Comparison of ENCODE assay signal across 9 cellular contexts in the genomic region with DNA sequence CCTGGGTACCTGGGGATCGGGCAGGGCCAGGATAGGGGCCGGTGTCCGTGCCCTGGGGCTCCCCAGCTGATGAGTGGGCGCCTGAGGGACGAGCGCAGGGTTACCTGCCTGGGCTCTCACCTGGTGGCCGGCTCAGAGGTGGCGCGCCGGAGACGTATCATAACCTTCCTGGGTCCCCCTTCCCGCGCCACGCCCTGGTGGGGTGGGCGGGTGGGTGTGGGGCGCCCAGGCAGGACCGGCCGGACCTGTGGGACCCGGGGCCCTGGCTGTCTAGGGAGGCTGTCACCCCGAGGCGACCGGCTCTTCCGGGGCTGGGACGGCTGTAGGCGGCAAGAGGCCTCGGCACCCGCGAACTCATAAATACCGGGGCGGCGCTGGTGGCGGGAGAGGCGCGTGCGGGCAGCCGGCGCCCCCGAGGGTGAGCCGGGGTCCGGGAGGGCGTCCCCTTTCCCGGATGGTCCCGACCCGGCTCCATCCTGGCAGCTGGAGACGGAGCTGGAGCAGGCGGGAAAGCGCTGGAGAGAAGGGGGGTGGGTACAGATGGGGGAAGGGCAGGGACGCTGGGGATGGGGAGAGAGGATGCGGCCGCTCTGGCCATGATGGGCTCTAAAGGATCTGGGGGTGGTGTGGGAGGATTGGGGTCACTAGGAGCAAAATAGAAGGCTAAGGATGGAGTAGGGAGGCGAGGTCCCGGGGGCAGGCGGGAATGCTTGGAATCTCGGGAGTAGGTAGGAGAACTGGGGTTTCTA. TPM values are rescaled to one million over a fixed set of nuclear protein-coding genes. Genes with fewer than 3 reads are reported as not detected.
DNase-seq lines count a peak whose midpoint lies in the region; ATAC-seq and TF ChIP-seq lines count a peak whose summit lies in the region.
"Had no signal": no experiment of that assay in that cellular context is flagged by ENCODE, and none has a peak within 500 bp of the region (broad histone marks: within the 10 kb centered on the region; RNA-seq: fewer than 3 reads in every experiment).

A gene with protein sequence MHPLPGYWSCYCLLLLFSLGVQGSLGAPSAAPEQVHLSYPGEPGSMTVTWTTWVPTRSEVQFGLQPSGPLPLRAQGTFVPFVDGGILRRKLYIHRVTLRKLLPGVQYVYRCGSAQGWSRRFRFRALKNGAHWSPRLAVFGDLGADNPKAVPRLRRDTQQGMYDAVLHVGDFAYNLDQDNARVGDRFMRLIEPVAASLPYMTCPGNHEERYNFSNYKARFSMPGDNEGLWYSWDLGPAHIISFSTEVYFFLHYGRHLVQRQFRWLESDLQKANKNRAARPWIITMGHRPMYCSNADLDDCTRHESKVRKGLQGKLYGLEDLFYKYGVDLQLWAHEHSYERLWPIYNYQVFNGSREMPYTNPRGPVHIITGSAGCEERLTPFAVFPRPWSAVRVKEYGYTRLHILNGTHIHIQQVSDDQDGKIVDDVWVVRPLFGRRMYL (plus strand): TSS at position 386 of the 749 bp plus-strand sequence. CDS start 902 bp downstream, outside the sequence.

- no peak within 1 kb of the TSS for H3K27ac Mint-ChIP-seq in Caco-2 (ENCODE audit: unreplicated experiment)
- no peak within 1 kb of the TSS for H3K27ac Mint-ChIP-seq in activated CD4-positive, alpha-beta T cell treated with anti-CD3 and anti-CD28 coated beads, Interleukin-2, amount 10 ng/mL, durations not matched to agents 7 days and 5 days

- no peak within 1 kb of the TSS for H3K27ac ChIP-seq in neuronal stem cell (replicated peaks; ENCODE audit: low read length)
- H3K27ac ChIP-seq: spleen had no signal

- H3K14ac ChIP-seq in neuronal stem cell (ENCODE audit: low read length), result no peak within 1 kb of the TSS

- no peak within 1 kb of the TSS for H3K4ac ChIP-seq in neuronal stem cell (ENCODE audit: low read length)

- H3K4me3 ChIP-seq in Caco-2 (ENCODE audit: low read depth, low read length), result peak within 1 kb of the TSS; percentile 51
- H3K4me3 ChIP-seq in neuronal stem cell (ENCODE audit: low read length in 2 of 2), result peak within 1 kb of the TSS in 1 of 2 donors; percentile 59

- H3K4me2 ChIP-seq in neuronal stem cell (ENCODE audit: insufficient read depth, low read length, poor library complexity, severe bottlenecking), result peak within 1 kb of the TSS; percentile 69

- CTCF ChIA-PET in Caco-2 (lab: Charles Lee), result interaction anchor here (0.5 to 0.9 kb wide), 6 partner anchors 48 to 268 kb away, joined by 3 to 5 read pairs (median 3); a partner anchor contains a TSS
- CTCF ChIA-PET in activated CD4-positive, alpha-beta T cell treated with anti-CD3 and anti-CD28 coated beads, Interleukin-2, amount 10 ng/mL, durations not matched to agents 7 days and 5 days (lab: Charles Lee), result no interaction called here

- peak within 1 kb of the TSS; percentile 46 for H2AK5ac ChIP-seq in neuronal stem cell (ENCODE audit: low read depth, low read length)

- no peaks in the 10 kb centered on the region for H3K36me3 ChIP-seq in Caco-2 (ENCODE audit: control insufficient read depth, insufficient read depth, low read length)
- H3K36me3 ChIP-seq in neuronal stem cell (replicated peaks in 1 of 2; ENCODE audit: control insufficient read depth in 2 of 2, insufficient read depth in 2 of 2, low read length in 2 of 2), result no peaks in the 10 kb centered on the region
- H3K36me3 ChIP-seq: spleen had no signal

- H2AFZ ChIP-seq in neuronal stem cell (ENCODE audit: low read length), result peak within 1 kb of the TSS; percentile 82

- peaks cover 7% of the 10 kb centered on the region for H3K4me1 Mint-ChIP-seq in Caco-2 (ENCODE audit: low read depth, unreplicated experiment)
- peaks cover 12% of the 10 kb centered on the region for H3K4me1 Mint-ChIP-seq in activated CD4-positive, alpha-beta T cell treated with anti-CD3 and anti-CD28 coated beads, Interleukin-2, amount 10 ng/mL, durations not matched to agents 7 days and 5 days

- no peaks in the 10 kb centered on the region for H3K9me3 ChIP-seq in Caco-2
- H3K9me3 ChIP-seq in neuronal stem cell (replicated peaks in 1 of 2; ENCODE audit: control insufficient read depth in 2 of 2, insufficient read depth in 1 of 2, low read depth in 1 of 2, low read length in 2 of 2), result peaks cover 0 to 2% of the 10 kb centered on the region in 2 donors
- H3K9me3 ChIP-seq: spleen had no signal

- no peak within 1 kb of the TSS for H4K8ac ChIP-seq in neuronal stem cell (ENCODE audit: low read depth, low read length)

- no peak within 1 kb of the TSS for H2BK12ac ChIP-seq in neuronal stem cell (ENCODE audit: low read length)

- intact Hi-C loops in Caco-2 (cut with micrococcal nuclease; ENCODE audit: unreplicated experiment), result loop anchor here (2.0 kb wide), 1 partner anchor 31 kb away; no protein-coding TSS in a partner anchor

- no peaks in the 10 kb centered on the region; the same call in none of the 2 replicates for H3K27me3 ChIP-seq in Caco-2 (replicated peaks; ENCODE audit: control insufficient read depth, insufficient read depth, low read length)
- peaks cover 10 to 44% (median 38%) of the 10 kb centered on the region in 3 experiments for H3K27me3 ChIP-seq in neuronal stem cell (ENCODE audit: control insufficient read depth in 3 of 3, insufficient read depth in 3 of 3, low read depth in 1 of 3, low read length in 3 of 3)

- H3K4me3 Mint-ChIP-seq in Caco-2 (ENCODE audit: unreplicated experiment), result peak within 1 kb of the TSS; percentile 84
- peak within 1 kb of the TSS; percentile 19 for H3K4me3 Mint-ChIP-seq in activated CD4-positive, alpha-beta T cell treated with anti-CD3 and anti-CD28 coated beads, Interleukin-2, amount 10 ng/mL, durations not matched to agents 7 days and 5 days

- no peak within 1 kb of the TSS for H2BK120ac ChIP-seq in neuronal stem cell (ENCODE audit: low read depth, low read length)

- H3K9me3 Mint-ChIP-seq in Caco-2 (ENCODE audit: unreplicated experiment), result no peaks in the 10 kb centered on the region
- H3K9me3 Mint-ChIP-seq in activated CD4-positive, alpha-beta T cell treated with anti-CD3 and anti-CD28 coated beads, Interleukin-2, amount 10 ng/mL, durations not matched to agents 7 days and 5 days, result no peaks in the 10 kb centered on the region

- H2BK5ac ChIP-seq in neuronal stem cell (ENCODE audit: low read length), result no peak within 1 kb of the TSS

- POLR2A ChIA-PET in Caco-2 (lab: Charles Lee), result no interaction called here
- POLR2A ChIA-PET in activated CD4-positive, alpha-beta T cell treated with anti-CD3 and anti-CD28 coated beads, Interleukin-2, amount 10 ng/mL, durations not matched to agents 7 days and 5 days (lab: Charles Lee), result no interaction called here

- no CpG with 5 or more reads among the region's 54 CpGs for WGBS in neuronal stem cell (ENCODE audit: extremely low coverage in 2 of 2, insufficient read length in 2 of 2, insufficient replicate concordance in 1 of 2), 2 donors

- no peaks in the 10 kb centered on the region for H3K36me3 Mint-ChIP-seq in Caco-2 (ENCODE audit: insufficient read depth, unreplicated experiment)
- no peaks in the 10 kb centered on the region for H3K36me3 Mint-ChIP-seq in activated CD4-positive, alpha-beta T cell treated with anti-CD3 and anti-CD28 coated beads, Interleukin-2, amount 10 ng/mL, durations not matched to agents 7 days and 5 days (ENCODE audit: low read depth)

- TF ChIP-seq CTCF in Caco-2 (IDR thresholded peaks at IDR 0.05; ENCODE audit: insufficient read depth in 1 of 2, low read depth in 1 of 2, low read length in 1 of 2, severe bottlenecking in 1 of 2, unreplicated experiment in 1 of 2), result no peak

- peak within 1 kb of the TSS; percentile 60 for H3K9ac ChIP-seq in neuronal stem cell (ENCODE audit: low read depth, low read length, poor library complexity)

- peak within 1 kb of the TSS; percentile 87 for H3K18ac ChIP-seq in neuronal stem cell (ENCODE audit: low read length)

- H2BK15ac ChIP-seq in neuronal stem cell (ENCODE audit: low read length), result no peak within 1 kb of the TSS

- H3K79me1 ChIP-seq in neuronal stem cell (ENCODE audit: low read depth, low read length), result no peaks in the 10 kb centered on the region

- DNase-seq in Caco-2 (peak; percentile 53 to 61), neuronal stem cell (ENCODE audit: low spot score) (no peak), glomerular visceral epithelial cell (ENCODE audit: extremely low spot score) (no peak)
- no peak for DNase-seq in activated CD4-positive, alpha-beta T cell treated with anti-CD3 and anti-CD28 coated beads, Interleukin-2, amount 10 ng/mL, durations not matched to agents 7 days and 5 days
- peak; percentile 9 for DNase-seq in effector CD4-positive, alpha-beta T cell
- DNase-seq: spleen had no signal

- H3K23ac ChIP-seq in neuronal stem cell (ENCODE audit: low read depth, low read length, poor library complexity), result peak within 1 kb of the TSS; percentile 65

- no peak within 1 kb of the TSS for H4K91ac ChIP-seq in neuronal stem cell (ENCODE audit: low read depth, low read length, poor library complexity)

- no TSS peak for BruUV-seq in Caco-2 (replicated peaks; lab: Mats Ljungman, UMichigan)

- ATAC-seq in HG02678 (IDR thresholded peaks at IDR 0.05; ENCODE audit: unreplicated experiment) (no peak), HG03520 (IDR thresholded peaks at IDR 0.05; ENCODE audit: unreplicated experiment) (no peak), HG02840 (IDR thresholded peaks at IDR 0.05; ENCODE audit: low FRiP score, unreplicated experiment) (no peak)

- H3K4me1 ChIP-seq in Caco-2 (0 out of 2 replicates have a peak, but pooled peaks cover 5% of the 10 kb centered on the region), neuronal stem cell (ENCODE audit: control insufficient read depth in 2 of 2, insufficient read depth in 1 of 2, low read depth in 1 of 2, low read length in 2 of 2) (peaks cover 2% of the 10 kb centered on the region in 2 donors)

- H3K27me3 Mint-ChIP-seq in Caco-2 (ENCODE audit: insufficient read depth, unreplicated experiment), result peaks cover 12% of the 10 kb centered on the region
- H3K27me3 Mint-ChIP-seq in activated CD4-positive, alpha-beta T cell treated with anti-CD3 and anti-CD28 coated beads, Interleukin-2, amount 10 ng/mL, durations not matched to agents 7 days and 5 days, result peaks cover 54% of the 10 kb centered on the region

RNA-seq across cellular contexts. Expression of the gene that starts here (rescaled TPM):
- total RNA-seq in Caco-2 (2022), result 0.45 and 0.46 TPM in 2 replicates
- total RNA-seq in activated CD4-positive, alpha-beta T cell treated with anti-CD3 and anti-CD28 coated beads, Interleukin-2, amount 10 ng/mL, durations not matched to agents 7 days and 5 days, result not detected
- not detected for polyA plus RNA-seq in neuronal stem cell (2013, experiment 1 of 2)
- polyA plus RNA-seq in neuronal stem cell (2013, experiment 2 of 2), result not detected
- total RNA-seq: spleen had no signal
- polyA plus RNA-seq: spleen had no signal

Comparison
In these comparisons a context has a peak if more than half of its experiments do, and no peak if none do; other contexts are left out.
1. Peak in DNase-seq and H3K4me3 ChIP-seq in Caco-2; RNA of the gene not detected or under 1 TPM.